ENCODE assay signal across 19 cellular contexts in genomic region chr6:150298676-150299075, GRCh38.
DNase-seq lines count a peak whose midpoint lies in the region; ATAC-seq, FAIRE-seq and TF ChIP-seq lines count a peak whose summit lies in the region.
"Had no signal": no experiment of that assay in that cellular context is flagged by ENCODE, and none has a peak within 500 bp of the region (broad histone marks: within the 10 kb centered on the region; RNA-seq: fewer than 3 reads in every experiment).

No MANE protein-coding gene starts in this region.

- CTCF ChIA-PET in RWPE1 (lab: Yijun Ruan, JAX) = interaction anchor here (0.9 to 1.1 kb wide), 2 partner anchors 36 to 218 kb away, joined by 3 to 4 read pairs; no protein-coding TSS in a partner anchor

- peaks cover 17% of the 10 kb centered on the region for H3K36me3 Mint-ChIP-seq in glutamatergic neuron (ENCODE audit: unreplicated experiment)

- H3K4me1 Mint-ChIP-seq in glutamatergic neuron (ENCODE audit: low read depth, unreplicated experiment) = peaks cover 21% of the 10 kb centered on the region
- H3K4me1 Mint-ChIP-seq: CD4-positive, alpha-beta memory T cell had no signal

- no peak for FAIRE-seq in bronchial epithelial cell (lab: Jason Lieb, UNC)
- FAIRE-seq: GM12878, H1 had no signal

- no peaks in the 10 kb centered on the region for H3K9me3 ChIP-seq in RWPE2 (ENCODE audit: severe bottlenecking)

- ATAC-seq in RWPE2 (ENCODE audit: low read depth) = no peak
- no peak for ATAC-seq in GM21825 (IDR thresholded peaks at IDR 0.05; ENCODE audit: unreplicated experiment)
- ATAC-seq: GM12878 had no signal

- POLR2A ChIA-PET in RWPE1 (lab: Yijun Ruan, JAX; ENCODE audit: low non-redundant PET) = no interaction called here

- peaks cover 4% of the 10 kb centered on the region for H3K27me3 Mint-ChIP-seq in glutamatergic neuron (ENCODE audit: unreplicated experiment)

- H3K4me1 ChIP-seq in RWPE2 (ENCODE audit: insufficient read depth, poor library complexity, severe bottlenecking) = peaks cover 37% of the 10 kb centered on the region

- no peak overlapping the region for H3K4me3 Mint-ChIP-seq in glutamatergic neuron (ENCODE audit: unreplicated experiment)
- H3K4me3 Mint-ChIP-seq: CD4-positive, alpha-beta memory T cell had no signal

- H3K27ac Mint-ChIP-seq in glutamatergic neuron (ENCODE audit: unreplicated experiment) = peak overlapping the region; percentile 12

- TF ChIP-seq CTCF in RWPE1 (conservative IDR thresholded peaks at IDR 0.05; ENCODE audit: low read depth) (no peak), RWPE2 (IDR thresholded peaks at IDR 0.05; ENCODE audit: poor library complexity, severe bottlenecking) (no peak), bronchial epithelial cell (IDR thresholded peaks at IDR 0.05; ENCODE audit: insufficient read depth, low read length, severe bottlenecking) (no peak), glutamatergic neuron (IDR thresholded peaks at IDR 0.05; ENCODE audit: partially characterized antibody, unreplicated experiment) (no peak)

- H3K27me3 ChIP-seq in RWPE2 (ENCODE audit: insufficient read depth, poor library complexity, severe bottlenecking) (no peaks in the 10 kb centered on the region), bronchial epithelial cell (ENCODE audit: control insufficient read depth, insufficient read depth, low read length) (no peaks in the 10 kb centered on the region)

- no peak overlapping the region for H3K4me3 ChIP-seq in RWPE2 (ENCODE audit: severe bottlenecking)
- no peak overlapping the region for H3K4me3 ChIP-seq in bronchial epithelial cell (ENCODE audit: low read depth, low read length)
- H3K4me3 ChIP-seq: GM12878, GM23248 had no signal

- H3K36me3 ChIP-seq in RWPE2 (ENCODE audit: low read depth) (no peaks in the 10 kb centered on the region), bronchial epithelial cell (ENCODE audit: control insufficient read depth, insufficient read depth, low read length) (no peaks in the 10 kb centered on the region)

- DNase-seq in RWPE1 (ENCODE audit: low spot score) (no peak), RWPE2 (ENCODE audit: low spot score) (no peak), bronchial epithelial cell (ENCODE audit: low read depth) (peak; percentile 62), glutamatergic neuron (no peak), NCI-H82 (lab: John Stamatoyannopoulos, UW) (no peak), NCI-H2107 (lab: John Stamatoyannopoulos, UW) (no peak)
- DNase-seq: C1 segment of cervical spinal cord; Calu3; CD4-positive, alpha-beta memory T cell; COR-L47; DMS79; EL; GDM1; GM23248; H7; HCEC 1CT had no signal

- peaks cover 10% of the 10 kb centered on the region for H3K9me3 Mint-ChIP-seq in glutamatergic neuron (ENCODE audit: unreplicated experiment)

- H3K27ac ChIP-seq in RWPE1 (peak overlapping the region; percentile 46), RWPE2 (ENCODE audit: poor library complexity, severe bottlenecking) (peak overlapping the region; percentile 74)
